Comparison of ENCODE assay signal across 1 cellular context in the genomic region with DNA sequence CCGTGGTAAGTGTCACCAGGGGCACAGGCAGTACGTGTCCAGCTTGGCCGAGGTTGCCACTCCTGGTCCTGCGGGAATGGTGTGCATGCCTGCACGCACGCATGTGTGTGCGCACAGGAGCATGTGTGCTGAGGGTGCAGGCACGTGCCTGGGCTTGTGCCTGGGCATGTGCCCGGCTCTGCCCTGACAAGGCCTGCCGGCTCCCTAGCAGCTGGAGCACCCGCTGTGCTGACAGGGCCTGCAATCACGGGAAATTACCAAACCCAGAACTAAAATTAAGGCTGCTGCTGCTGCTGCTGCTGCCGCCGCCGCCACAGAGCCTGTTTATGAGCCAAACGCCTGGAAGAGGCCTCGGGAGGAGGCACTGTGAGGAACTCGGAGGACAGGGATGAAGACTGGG.
TF ChIP-seq lines count a peak whose summit lies in the region.

No MANE protein-coding gene starts in this region.

TF ChIP-seq in HCT116, 20 proteins besides CTCF, POLR2A, EP300 and RAD21:
- TF ChIP-seq FOSL1 (IDR thresholded peaks at IDR 0.05; ENCODE audit: low read depth) (no peak), ZFX (IDR thresholded peaks at IDR 0.05) (no peak), ZNF274 (IDR thresholded peaks at IDR 0.05; ENCODE audit: low read depth, low read length) (no peak), ELF1 (IDR thresholded peaks at IDR 0.05; ENCODE audit: borderline replicate concordance, low read depth) (no peak), POLR2AphosphoS5 (IDR thresholded peaks at IDR 0.05; ENCODE audit: low read depth, low read length) (no peak), JUND (IDR thresholded peaks at IDR 0.05) (no peak)
